ENCODE assay signal across 8 cellular contexts in genomic region chr1:155140630-155140953, GRCh38. TPM values are rescaled to one million over a fixed set of nuclear protein-coding genes. Genes with fewer than 3 reads are reported as not detected.
DNase-seq lines count a peak whose midpoint lies in the region; ATAC-seq lines count a peak whose summit lies in the region.

No MANE protein-coding gene starts in this region.

- ATAC-seq in GM21576 (IDR thresholded peaks at IDR 0.05; ENCODE audit: unreplicated experiment) = no peak
- ATAC-seq in HG03196 (IDR thresholded peaks at IDR 0.05; ENCODE audit: unreplicated experiment) = no peak

- no peaks in the 10 kb centered on the region for H3K9me3 Mint-ChIP-seq in T-helper 2 cell treated with Interferon-gamma antibody and Interleukin-4, amounts not matched to agents 5 μg/mL and 100 μg/mL, for 36 hours
- H3K9me3 Mint-ChIP-seq in activated naive CD8-positive, alpha-beta T cell treated with anti-CD3 and anti-CD28 coated beads for 36 hours = no peaks in the 10 kb centered on the region
- no peaks in the 10 kb centered on the region for H3K9me3 Mint-ChIP-seq in immature natural killer cell

- H3K4me1 Mint-ChIP-seq in T-helper 2 cell treated with Interferon-gamma antibody and Interleukin-4, amounts not matched to agents 5 μg/mL and 100 μg/mL, for 36 hours (ENCODE audit: low read depth) = peaks cover 27% of the 10 kb centered on the region
- peaks cover 27% of the 10 kb centered on the region for H3K4me1 Mint-ChIP-seq in activated naive CD8-positive, alpha-beta T cell treated with anti-CD3 and anti-CD28 coated beads for 36 hours
- peaks cover 41 to 48% of the 10 kb centered on the region in 2 donors for H3K4me1 Mint-ChIP-seq in immature natural killer cell

- peaks cover 23% of the 10 kb centered on the region for H3K36me3 Mint-ChIP-seq in T-helper 2 cell treated with Interferon-gamma antibody and Interleukin-4, amounts not matched to agents 5 μg/mL and 100 μg/mL, for 36 hours (ENCODE audit: low read depth)
- H3K36me3 Mint-ChIP-seq in activated naive CD8-positive, alpha-beta T cell treated with anti-CD3 and anti-CD28 coated beads for 36 hours = peaks cover 32% of the 10 kb centered on the region
- H3K36me3 Mint-ChIP-seq in immature natural killer cell = peaks cover 0 to 3% (median 0%) of the 10 kb centered on the region in 3 donors

- H3K4me3 Mint-ChIP-seq in T-helper 2 cell treated with Interferon-gamma antibody and Interleukin-4, amounts not matched to agents 5 μg/mL and 100 μg/mL, for 36 hours = peak overlapping the region; percentile 99
- peak overlapping the region; percentile 98 for H3K4me3 Mint-ChIP-seq in activated naive CD8-positive, alpha-beta T cell treated with anti-CD3 and anti-CD28 coated beads for 36 hours
- H3K4me3 Mint-ChIP-seq in immature natural killer cell = peak overlapping the region; percentile 95 to 100 (median 99)

- H3K27ac Mint-ChIP-seq in T-helper 2 cell treated with Interferon-gamma antibody and Interleukin-4, amounts not matched to agents 5 μg/mL and 100 μg/mL, for 36 hours = peak overlapping the region; percentile 95
- H3K27ac Mint-ChIP-seq in activated naive CD8-positive, alpha-beta T cell treated with anti-CD3 and anti-CD28 coated beads for 36 hours = peak overlapping the region; percentile 96
- H3K27ac Mint-ChIP-seq in immature natural killer cell = peak overlapping the region; percentile 92 to 99 (median 98)

- peak overlapping the region; percentile 80 for H3K27ac ChIP-seq in substantia nigra (ENCODE audit: low read depth, low read length, poor library complexity, severe bottlenecking)

- H3K27me3 Mint-ChIP-seq in T-helper 2 cell treated with Interferon-gamma antibody and Interleukin-4, amounts not matched to agents 5 μg/mL and 100 μg/mL, for 36 hours (ENCODE audit: low read depth) = peaks cover 10% of the 10 kb centered on the region
- no peaks in the 10 kb centered on the region for H3K27me3 Mint-ChIP-seq in activated naive CD8-positive, alpha-beta T cell treated with anti-CD3 and anti-CD28 coated beads for 36 hours
- H3K27me3 Mint-ChIP-seq in immature natural killer cell (ENCODE audit: low read depth in 3 of 3) = peaks cover 11 to 15% (median 14%) of the 10 kb centered on the region in 3 donors

- DNase-seq in T-helper 2 cell treated with Interferon-gamma antibody and Interleukin-4, amounts not matched to agents 5 μg/mL and 100 μg/mL, for 36 hours (ENCODE audit: low spot score) = no peak
- DNase-seq in T-helper 2 cell = no peak
- DNase-seq in activated naive CD8-positive, alpha-beta T cell treated with anti-CD3 and anti-CD28 coated beads for 36 hours = no peak
- DNase-seq in immature natural killer cell = no peak
- no peak for DNase-seq in substantia nigra (lab: John Stamatoyannopoulos, UW)
- DNase-seq in NCI-H187 (lab: John Stamatoyannopoulos, UW) = no peak

RNA-seq across cellular contexts. Expression of gene DPM3, which starts 0.3 kb away (rescaled TPM):
- 10 to 100 TPM; 26.8 to 29.2 TPM for total RNA-seq in activated naive CD8-positive, alpha-beta T cell treated with anti-CD3 and anti-CD28 coated beads for 36 hours
- polyA plus RNA-seq in immature natural killer cell = 100 to 1,000 TPM; 103 to 274 (median 126) TPM

RNA-seq across cellular contexts. Expression of gene SLC50A1, which starts 4.9 kb away (rescaled TPM):
- total RNA-seq in activated naive CD8-positive, alpha-beta T cell treated with anti-CD3 and anti-CD28 coated beads for 36 hours = 10 to 100 TPM; 50.6 to 51.3 TPM
- polyA plus RNA-seq in immature natural killer cell = 100 to 1,000 TPM in 1 of 3 donors, 10 to 100 TPM in 2; 59.5 to 120 (median 93.0) TPM

RNA-seq across cellular contexts. Expression of gene EFNA1, which starts 12.9 kb away (rescaled TPM):
- under 1 TPM; 0.49 to 0.74 TPM for total RNA-seq in activated naive CD8-positive, alpha-beta T cell treated with anti-CD3 and anti-CD28 coated beads for 36 hours
- polyA plus RNA-seq in immature natural killer cell = 1 to 10 TPM in 2 of 3 donors, under 1 TPM in 1; 0.64 to 4.0 (median 1.1) TPM

RNA-seq across cellular contexts. Expression of gene KRTCAP2, which starts 32.5 kb away (rescaled TPM):
- 100 to 1,000 TPM; 135 to 145 TPM for total RNA-seq in activated naive CD8-positive, alpha-beta T cell treated with anti-CD3 and anti-CD28 coated beads for 36 hours
- polyA plus RNA-seq in immature natural killer cell = 100 to 1,000 TPM; 396 to 465 (median 435) TPM

RNA-seq across cellular contexts. Expression of gene TRIM46, which starts 33.1 kb away (rescaled TPM):
- 1 to 10 TPM; 4.6 to 4.9 TPM for total RNA-seq in activated naive CD8-positive, alpha-beta T cell treated with anti-CD3 and anti-CD28 coated beads for 36 hours
- polyA plus RNA-seq in immature natural killer cell = under 1 TPM in 1 of 3 donors, not detected in 2; 0.43 TPM
